ENCODE assay signal across 23 cellular contexts in the genomic region with DNA sequence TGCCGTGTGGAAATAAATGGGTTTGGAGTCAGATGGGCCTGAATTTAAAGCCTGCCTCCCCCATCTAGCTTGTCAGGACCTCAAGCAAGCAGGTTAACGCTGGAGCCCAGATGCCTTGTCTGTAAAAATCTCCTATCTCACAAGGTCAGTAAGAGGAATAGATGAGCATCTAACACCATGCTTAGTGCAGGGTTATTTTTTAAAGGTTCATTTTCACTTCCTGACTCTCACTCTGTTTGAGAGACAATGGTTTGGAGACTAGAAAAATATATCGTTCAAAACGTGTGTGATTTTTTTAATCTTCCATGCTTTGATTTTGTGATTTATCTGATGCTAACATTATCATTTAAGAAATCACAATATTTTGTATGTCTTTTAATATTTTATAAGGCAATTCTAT.
A peak's percentile ranks its signal among the peaks of the same experiment; 100 is the strongest.
DNase-seq lines count a peak whose midpoint lies in the region; ATAC-seq, FAIRE-seq and TF ChIP-seq lines count a peak whose summit lies in the region.
"Had no signal": no experiment of that assay in that cellular context is flagged by ENCODE, and none has a peak within 500 bp of the region (broad histone marks: within the 10 kb centered on the region; RNA-seq: fewer than 3 reads in every experiment).

No MANE protein-coding gene starts in this region.

- peak overlapping the region; percentile 27; the same call in 1 of the 2 replicates for H3K27ac ChIP-seq in OCI-LY3 (ENCODE audit: low read length)
- H3K27ac ChIP-seq: BLaER1, GM23248, SJCRH30 had no signal

- H3K9me3 Mint-ChIP-seq in T-helper 2 cell treated with Interferon-gamma antibody and Interleukin-4, amounts not matched to agents 5 μg/mL and 100 μg/mL, for 36 hours, result peaks cover 46% of the 10 kb centered on the region
- peaks cover 35% of the 10 kb centered on the region for H3K9me3 Mint-ChIP-seq in activated T-helper 2 cell treated with anti-CD3 and anti-CD28 coated beads, Interferon-gamma antibody, Interleukin-2, Interleukin-4, amounts not matched to agents 10 μg/mL and 5 μg/mL and 100 μg/mL, durations not matched to agents 14 hours and 24 hours and 36 hours
- no peaks in the 10 kb centered on the region for H3K9me3 Mint-ChIP-seq in glutamatergic neuron (ENCODE audit: unreplicated experiment)

- peak overlapping the region; percentile 63 for H2AFZ ChIP-seq in OCI-LY3 (ENCODE audit: low read depth, low read length)
- H2AFZ ChIP-seq: GM23248 had no signal

- DNase-seq in T-helper 2 cell treated with Interferon-gamma antibody and Interleukin-4, amounts not matched to agents 5 μg/mL and 100 μg/mL, for 36 hours (ENCODE audit: low spot score), result no peak
- DNase-seq in T-helper 2 cell (no peak), GM12892 (ENCODE audit: insufficient read length) (no peak), glutamatergic neuron (no peak)
- DNase-seq in activated T-helper 2 cell treated with anti-CD3 and anti-CD28 coated beads, Interferon-gamma antibody, Interleukin-2, Interleukin-4, amounts not matched to agents 10 μg/mL and 5 μg/mL and 100 μg/mL, durations not matched to agents 14 hours and 24 hours and 36 hours (ENCODE audit: low spot score), result no peak
- DNase-seq in stimulated activated CD4-positive, alpha-beta T cell treated with anti-CD3 and anti-CD28 coated beads, Interleukin-12 subunit alpha, Interleukin-12 subunit beta, amount 100 ng/mL, for 4 hours, result no peak
- DNase-seq: CD4-positive, alpha-beta T cell; DMS53; GM23248; H9; Karpas-422; NCI-H1694; NCI-H2029 treated with DMSO at 0.1 percent for 48 hours; NCI-H226; NCI-H510A treated with DMSO at 0.1 percent for 48 hours; PC-3; SJCRH30 had no signal

- H3K36me3 Mint-ChIP-seq in T-helper 2 cell treated with Interferon-gamma antibody and Interleukin-4, amounts not matched to agents 5 μg/mL and 100 μg/mL, for 36 hours (ENCODE audit: low read depth), result peaks cover 56% of the 10 kb centered on the region
- peaks cover 71% of the 10 kb centered on the region for H3K36me3 Mint-ChIP-seq in activated T-helper 2 cell treated with anti-CD3 and anti-CD28 coated beads, Interferon-gamma antibody, Interleukin-2, Interleukin-4, amounts not matched to agents 10 μg/mL and 5 μg/mL and 100 μg/mL, durations not matched to agents 14 hours and 24 hours and 36 hours (ENCODE audit: low read depth)
- no peaks in the 10 kb centered on the region for H3K36me3 Mint-ChIP-seq in glutamatergic neuron (ENCODE audit: unreplicated experiment)

- no peaks in the 10 kb centered on the region for H4K20me1 ChIP-seq in OCI-LY3 (ENCODE audit: insufficient read depth, low read length)
- H4K20me1 ChIP-seq: BLaER1 had no signal

- ATAC-seq in GM21526 (IDR thresholded peaks at IDR 0.05; ENCODE audit: low FRiP score, unreplicated experiment), result no peak
- ATAC-seq: HepG2, PC-3, Right ventricle myocardium inferior, SK-N-SH treated with all-trans-retinoic acid at 6 μM for 48 hours had no signal

- TF ChIP-seq POLR2A in GM12892 (IDR thresholded peaks at IDR 0.05; ENCODE audit: low read depth, low read length), result no peak

- no peaks in the 10 kb centered on the region for H3K79me2 ChIP-seq in OCI-LY3 (ENCODE audit: low read length)

- peak overlapping the region; percentile 32 for H3K4me3 ChIP-seq in OCI-LY3 (ENCODE audit: low read length)
- H3K4me3 ChIP-seq: BLaER1, GM23248, SJCRH30 had no signal

- peak overlapping the region; percentile 82 for H3K4me2 ChIP-seq in OCI-LY3 (ENCODE audit: low read length)
- H3K4me2 ChIP-seq: BLaER1 had no signal

- H3K9me3 ChIP-seq in OCI-LY3 (ENCODE audit: insufficient read depth, low read length), result no peaks in the 10 kb centered on the region
- H3K9me3 ChIP-seq: BLaER1 had no signal

- peak overlapping the region; percentile 26 for H3K27ac Mint-ChIP-seq in T-helper 2 cell treated with Interferon-gamma antibody and Interleukin-4, amounts not matched to agents 5 μg/mL and 100 μg/mL, for 36 hours
- peak overlapping the region; percentile 33 for H3K27ac Mint-ChIP-seq in activated T-helper 2 cell treated with anti-CD3 and anti-CD28 coated beads, Interferon-gamma antibody, Interleukin-2, Interleukin-4, amounts not matched to agents 10 μg/mL and 5 μg/mL and 100 μg/mL, durations not matched to agents 14 hours and 24 hours and 36 hours
- no peak overlapping the region for H3K27ac Mint-ChIP-seq in glutamatergic neuron (ENCODE audit: unreplicated experiment)
- H3K27ac Mint-ChIP-seq: CD4-positive, alpha-beta T cell had no signal

- H3K36me3 ChIP-seq in OCI-LY3 (replicated peaks; ENCODE audit: low read depth, low read length), result no peaks in the 10 kb centered on the region
- H3K36me3 ChIP-seq: BLaER1, SJCRH30 had no signal

- H3K4me1 ChIP-seq in OCI-LY3 (ENCODE audit: low read length), result peaks cover 17% of the 10 kb centered on the region
- H3K4me1 ChIP-seq: BLaER1, SJCRH30 had no signal

- peak; percentile 24 for FAIRE-seq in GM12892 (lab: Jason Lieb, UNC)
- FAIRE-seq: HepG2 had no signal

- no peak overlapping the region for H3K4me3 Mint-ChIP-seq in T-helper 2 cell treated with Interferon-gamma antibody and Interleukin-4, amounts not matched to agents 5 μg/mL and 100 μg/mL, for 36 hours
- H3K4me3 Mint-ChIP-seq in activated T-helper 2 cell treated with anti-CD3 and anti-CD28 coated beads, Interferon-gamma antibody, Interleukin-2, Interleukin-4, amounts not matched to agents 10 μg/mL and 5 μg/mL and 100 μg/mL, durations not matched to agents 14 hours and 24 hours and 36 hours (ENCODE audit: low read depth), result no peak overlapping the region
- H3K4me3 Mint-ChIP-seq in glutamatergic neuron (ENCODE audit: unreplicated experiment), result no peak overlapping the region
- H3K4me3 Mint-ChIP-seq: CD4-positive, alpha-beta T cell; H9 had no signal

- no peaks in the 10 kb centered on the region for H3K27me3 ChIP-seq in OCI-LY3 (ENCODE audit: low read depth, low read length)
- H3K27me3 ChIP-seq: BLaER1, SJCRH30 had no signal

- intact Hi-C loops in activated T-helper 2 cell treated with anti-CD3 and anti-CD28 coated beads, Interferon-gamma antibody, Interleukin-2, Interleukin-4, amounts not matched to agents 10 μg/mL and 5 μg/mL and 100 μg/mL, durations not matched to agents 14 hours and 24 hours and 36 hours (cut with micrococcal nuclease), result no loop called here

- TF ChIP-seq CTCF in OCI-LY3 (IDR thresholded peaks at IDR 0.05; ENCODE audit: low read depth, low read length) (no peak), glutamatergic neuron (IDR thresholded peaks at IDR 0.05; ENCODE audit: partially characterized antibody, unreplicated experiment) (no peak)

- H3K27me3 Mint-ChIP-seq in T-helper 2 cell treated with Interferon-gamma antibody and Interleukin-4, amounts not matched to agents 5 μg/mL and 100 μg/mL, for 36 hours (ENCODE audit: low read depth), result no peaks in the 10 kb centered on the region
- H3K27me3 Mint-ChIP-seq in activated T-helper 2 cell treated with anti-CD3 and anti-CD28 coated beads, Interferon-gamma antibody, Interleukin-2, Interleukin-4, amounts not matched to agents 10 μg/mL and 5 μg/mL and 100 μg/mL, durations not matched to agents 14 hours and 24 hours and 36 hours (ENCODE audit: low read depth), result no peaks in the 10 kb centered on the region
- H3K27me3 Mint-ChIP-seq in glutamatergic neuron (ENCODE audit: unreplicated experiment), result peaks cover 2% of the 10 kb centered on the region
- H3K27me3 Mint-ChIP-seq: CD4-positive, alpha-beta T cell had no signal

- peak overlapping the region; percentile 62; the same call in 1 of the 2 replicates for H3K9ac ChIP-seq in OCI-LY3 (ENCODE audit: low read length)
- H3K9ac ChIP-seq: BLaER1, GM23248 had no signal

- H3K4me1 Mint-ChIP-seq in T-helper 2 cell treated with Interferon-gamma antibody and Interleukin-4, amounts not matched to agents 5 μg/mL and 100 μg/mL, for 36 hours (ENCODE audit: low read depth), result peaks cover 23% of the 10 kb centered on the region
- peaks cover 39% of the 10 kb centered on the region for H3K4me1 Mint-ChIP-seq in activated T-helper 2 cell treated with anti-CD3 and anti-CD28 coated beads, Interferon-gamma antibody, Interleukin-2, Interleukin-4, amounts not matched to agents 10 μg/mL and 5 μg/mL and 100 μg/mL, durations not matched to agents 14 hours and 24 hours and 36 hours (ENCODE audit: low read depth)
- no peaks in the 10 kb centered on the region for H3K4me1 Mint-ChIP-seq in glutamatergic neuron (ENCODE audit: low read depth, unreplicated experiment)
